ENCODE assay signal across 1 cellular context in the genomic region with DNA sequence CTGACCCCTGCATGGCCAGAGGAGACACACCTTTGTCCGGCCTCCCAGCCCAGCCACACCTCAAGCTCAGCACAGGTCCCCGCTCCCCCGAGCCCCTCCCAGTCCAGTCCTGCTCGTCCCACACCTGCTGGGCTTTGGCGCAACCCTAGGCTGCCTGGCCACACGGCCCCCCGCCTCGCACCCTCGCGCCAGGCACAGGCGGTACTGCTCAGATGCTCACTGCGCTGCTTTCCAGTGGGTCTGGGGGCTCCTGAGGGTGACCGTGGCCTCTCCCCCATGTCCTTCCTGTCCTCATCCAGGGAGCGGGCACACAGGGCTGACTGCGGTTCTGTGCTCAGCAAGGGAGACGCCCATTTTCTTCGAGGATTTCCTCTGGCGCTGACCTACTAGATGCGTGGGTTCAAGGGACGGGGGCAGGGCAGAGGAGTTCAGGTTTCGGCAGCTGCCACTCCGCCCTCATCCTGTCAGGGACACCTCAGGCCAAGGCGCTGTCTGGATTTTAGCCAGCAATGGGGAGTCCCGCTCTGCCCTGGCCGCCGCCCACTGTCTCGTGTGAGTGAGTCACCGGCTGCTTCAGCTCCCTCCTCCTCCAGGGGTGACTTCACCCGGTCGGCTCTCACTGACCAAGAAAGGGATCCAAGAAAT.
TF ChIP-seq lines count a peak whose summit lies in the region.

No MANE protein-coding gene starts in this region.

TF ChIP-seq in HEK293, 187 proteins besides CTCF, POLR2A, EP300 and RAD21 (continued from another document):
- TF ChIP-seq, protein P1, sequence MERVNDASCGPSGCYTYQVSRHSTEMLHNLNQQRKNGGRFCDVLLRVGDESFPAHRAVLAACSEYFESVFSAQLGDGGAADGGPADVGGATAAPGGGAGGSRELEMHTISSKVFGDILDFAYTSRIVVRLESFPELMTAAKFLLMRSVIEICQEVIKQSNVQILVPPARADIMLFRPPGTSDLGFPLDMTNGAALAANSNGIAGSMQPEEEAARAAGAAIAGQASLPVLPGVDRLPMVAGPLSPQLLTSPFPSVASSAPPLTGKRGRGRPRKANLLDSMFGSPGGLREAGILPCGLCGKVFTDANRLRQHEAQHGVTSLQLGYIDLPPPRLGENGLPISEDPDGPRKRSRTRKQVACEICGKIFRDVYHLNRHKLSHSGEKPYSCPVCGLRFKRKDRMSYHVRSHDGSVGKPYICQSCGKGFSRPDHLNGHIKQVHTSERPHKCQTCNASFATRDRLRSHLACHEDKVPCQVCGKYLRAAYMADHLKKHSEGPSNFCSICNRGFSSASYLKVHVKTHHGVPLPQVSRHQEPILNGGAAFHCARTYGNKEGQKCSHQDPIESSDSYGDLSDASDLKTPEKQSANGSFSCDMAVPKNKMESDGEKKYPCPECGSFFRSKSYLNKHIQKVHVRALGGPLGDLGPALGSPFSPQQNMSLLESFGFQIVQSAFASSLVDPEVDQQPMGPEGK (tag by site-specific recombination; IDR thresholded peaks at IDR 0.05): peak; percentile 41
